In the genomic region with DNA sequence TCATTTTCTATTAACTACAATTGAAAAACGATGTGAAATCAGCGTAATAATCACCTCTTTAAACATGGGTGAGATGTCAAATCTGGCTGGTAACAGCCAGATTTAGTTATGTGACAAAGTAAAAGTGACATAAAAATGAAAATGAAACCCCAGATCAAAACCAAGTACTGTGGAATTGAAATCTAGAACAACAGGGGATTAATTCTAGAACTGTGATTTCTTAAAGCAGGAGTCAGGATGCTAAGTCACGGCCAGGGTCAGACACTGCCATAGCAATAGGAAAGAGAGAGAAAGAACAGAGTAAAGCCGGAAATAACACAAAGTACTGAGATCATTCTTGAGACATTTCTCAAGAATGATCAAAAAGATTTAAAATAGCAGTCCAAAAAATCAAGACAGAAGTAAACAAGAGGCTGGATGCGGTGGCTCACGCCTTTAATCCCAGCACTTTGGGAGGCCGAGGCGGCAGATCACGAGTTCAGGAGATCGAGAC, we compare ENCODE assay signal across 31 cellular contexts.
"Had no signal": no experiment of that assay in that cellular context is flagged by ENCODE, and none has a peak within 500 bp of the region (broad histone marks: within the 10 kb centered on the region; RNA-seq: fewer than 3 reads in every experiment).

No MANE protein-coding gene starts in this region.

- DNase-seq: activated CD4-positive, alpha-beta memory T cell treated with anti-CD3 and anti-CD28 coated beads for 36 hours; activated CD4-positive, alpha-beta T cell treated with anti-CD3 and anti-CD28 coated beads for 36 hours; activated CD4-positive, alpha-beta T cell treated with anti-CD3 and anti-CD28 coated beads, Interleukin-2, amount 10 ng/mL, durations not matched to agents 24 days and 14 days; activated CD4-positive, CD25-positive, alpha-beta regulatory T cell; activated CD4-positive, CD25-positive, alpha-beta regulatory T cell treated with anti-CD3 and anti-CD28 coated beads, Interleukin-2, amount 50 U/mL, for 72 hours; activated CD8-positive, alpha-beta memory T cell treated with anti-CD3 and anti-CD28 coated beads, Interleukin-2, amount 10 ng/mL, durations not matched to agents 7 days and 5 days; activated CD8-positive, alpha-beta memory T cell treated with anti-CD3 and anti-CD28 coated beads, Interleukin-2, amount 50 U/mL, for 48 hours; activated CD8-positive, alpha-beta T cell treated with anti-CD3 and anti-CD28 coated beads, Interleukin-2, amount 10 ng/mL, durations not matched to agents 7 days and 5 days; activated gamma-delta T cell; activated naive CD4-positive, alpha-beta T cell; activated naive CD4-positive, alpha-beta T cell treated with anti-CD3 and anti-CD28 coated beads, Interleukin-2, amount 10 ng/mL, durations not matched to agents 7 days and 5 days; activated naive CD8-positive, alpha-beta T cell treated with anti-CD3 and anti-CD28 coated beads, Interleukin-2, amount 10 ng/mL, durations not matched to agents 7 days and 5 days; activated T-cell treated with anti-CD3 and anti-CD28 coated beads for 4 hours; activated T-cell treated with anti-CD3 and anti-CD28 coated beads, Interleukin-2, amount 50 U/mL, for 24 hours; activated T-cell treated with anti-CD3 and anti-CD28 coated beads, Interleukin-2, amount 50 U/mL, for 72 hours; central memory CD4-positive, alpha-beta T cell; cerebellar nuclear complex; colonic mucosa; dorsolateral prefrontal cortex; effector memory CD4-positive, alpha-beta T cell; endodermal cell; erythroblast; foreskin melanocyte; heart right ventricle; T-helper 2 cell had no signal

- ATAC-seq: activated CD4-positive, alpha-beta T cell treated with anti-CD3 and anti-CD28 coated beads for 36 hours; activated CD8-positive, alpha-beta memory T cell treated with anti-CD3 and anti-CD28 coated beads, Interleukin-2, amount 10 ng/mL, durations not matched to agents 7 days and 5 days; activated CD8-positive, alpha-beta T cell treated with anti-CD3 and anti-CD28 coated beads, Interleukin-2, amount 10 ng/mL, durations not matched to agents 7 days and 5 days; activated naive CD4-positive, alpha-beta T cell treated with anti-CD3 and anti-CD28 coated beads, Interleukin-2, amount 50 U/mL, for 72 hours; activated T-cell treated with anti-CD3 and anti-CD28 coated beads, Interleukin-2, amount 50 U/mL, for 72 hours; gastroesophageal sphincter; heart right ventricle had no signal

- H3K4me3 ChIP-seq: ascending aorta, breast epithelium, cardiac muscle cell, colonic mucosa, dorsolateral prefrontal cortex, esophagus muscularis mucosa, gastroesophageal sphincter, heart right ventricle had no signal

- H3K27me3 ChIP-seq: ascending aorta, breast epithelium, cardiac muscle cell, colonic mucosa, dorsolateral prefrontal cortex, esophagus muscularis mucosa, gastroesophageal sphincter, heart right ventricle had no signal

- H3K36me3 ChIP-seq: ascending aorta, breast epithelium, cardiac muscle cell, colonic mucosa, esophagus muscularis mucosa, gastroesophageal sphincter, heart right ventricle had no signal

- H3K27ac ChIP-seq: ascending aorta, breast epithelium, cardiac muscle cell, colonic mucosa, dorsolateral prefrontal cortex, esophagus muscularis mucosa, gastroesophageal sphincter, heart right ventricle had no signal

- H3K9me3 ChIP-seq: ascending aorta, breast epithelium, colonic mucosa, esophagus muscularis mucosa had no signal

- H3K4me1 ChIP-seq: ascending aorta, breast epithelium, colonic mucosa, esophagus muscularis mucosa, gastroesophageal sphincter, heart right ventricle had no signal
